Comparison of ENCODE assay signal across 13 cellular contexts in the genomic region with DNA sequence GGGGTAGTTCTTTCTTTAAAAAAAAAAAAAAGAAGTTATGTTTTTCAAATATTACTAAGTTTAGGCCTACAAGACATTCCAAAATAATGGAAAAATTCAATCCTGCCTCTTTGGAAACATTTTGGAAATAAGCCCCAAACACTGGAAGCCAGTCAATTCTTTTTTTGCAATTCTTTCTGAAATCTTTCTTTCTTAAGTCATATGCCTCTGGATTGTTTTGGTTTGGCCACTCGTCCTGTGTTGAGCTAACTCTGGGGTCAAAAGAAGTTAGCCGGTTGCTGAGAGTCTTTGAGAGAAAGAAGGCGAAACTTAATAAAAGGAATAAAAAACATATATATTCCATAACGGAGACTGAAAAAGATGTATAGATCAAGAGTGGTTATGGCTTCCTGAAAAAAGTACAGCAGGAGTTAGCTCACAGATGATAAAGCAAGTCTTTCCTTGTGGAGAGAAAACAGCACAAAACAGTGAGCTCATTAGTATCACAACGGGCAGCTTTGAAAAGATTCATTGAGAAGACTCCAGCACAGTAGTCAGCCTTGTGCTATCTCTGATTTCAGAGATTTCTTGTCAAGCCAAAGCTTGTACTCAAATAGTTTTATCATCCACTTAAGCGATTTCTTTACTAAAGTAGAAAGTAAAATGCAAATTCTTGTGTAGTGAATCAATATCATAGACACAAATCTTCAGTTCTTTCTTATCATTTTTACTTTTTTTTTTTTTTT.
DNase-seq lines count a peak whose midpoint lies in the region; ATAC-seq lines count a peak whose summit lies in the region.
"Had no signal": no experiment of that assay in that cellular context is flagged by ENCODE, and none has a peak within 500 bp of the region (broad histone marks: within the 10 kb centered on the region; RNA-seq: fewer than 3 reads in every experiment).

No MANE protein-coding gene starts in this region.

- ATAC-seq in left cardiac atrium (peak; percentile 56 to 66), GM19035 (IDR thresholded peaks at IDR 0.05; ENCODE audit: unreplicated experiment) (no peak), HG03196 (IDR thresholded peaks at IDR 0.05; ENCODE audit: unreplicated experiment) (no peak)
- ATAC-seq: activated CD8-positive, alpha-beta T cell treated with anti-CD3 and anti-CD28 coated beads for 36 hours; stimulated activated naive CD8-positive, alpha-beta T cell treated with anti-CD3 and anti-CD28 coated beads, Interleukin-15, Interleukin-2, amounts not matched to agents 100 U/mL and 50 U/mL, for 24 hours had no signal

- H3K27ac ChIP-seq in caudate nucleus (ENCODE audit: low read depth, low read length): peak overlapping the region; percentile 31

- DNase-seq in AG20443 (ENCODE audit: low spot score) (peak; percentile 24), caudate nucleus (lab: John Stamatoyannopoulos, UW) (peak in 8 of 61 donors; percentile 0 to 25 (median 2)), left cardiac atrium (no peak), pons (ENCODE audit: low spot score) (peak; percentile 89), NCI-H510A treated with DMSO at 0.1 percent for 48 hours (lab: John Stamatoyannopoulos, UW) (no peak), NOMO-1 (lab: John Stamatoyannopoulos, UW; ENCODE audit: unreplicated experiment in 2 of 2) (no peak)
- DNase-seq: activated CD8-positive, alpha-beta T cell treated with anti-CD3 and anti-CD28 coated beads for 36 hours; GDM1; MM.1S; NCI-H526; stimulated activated naive CD8-positive, alpha-beta T cell treated with anti-CD3 and anti-CD28 coated beads, Interleukin-15, Interleukin-2, amounts not matched to agents 100 U/mL and 50 U/mL, for 24 hours had no signal

- intact Hi-C loops in left cardiac atrium (cut with DNase I): no loop called here

Comparison
In these comparisons a context has a peak if more than half of its experiments do, and no peak if none do; other contexts are left out.
1. DNase-seq: peak in AG20443 (single experiment) and pons (single experiment); none in left cardiac atrium (single experiment), NCI-H510A treated with DMSO at 0.1 percent for 48 hours (single experiment) and NOMO-1 (0 of 2).
2. ATAC-seq: peak in left cardiac atrium (2 of 2); none in GM19035 (single experiment) and HG03196 (single experiment).